Comparison of ENCODE assay signal across 8 cellular contexts in genomic region chr7:25894902-25895791, GRCh38.
DNase-seq lines count a peak whose midpoint lies in the region; ATAC-seq and TF ChIP-seq lines count a peak whose summit lies in the region.

No MANE protein-coding gene starts in this region.

- peak overlapping the region; percentile 72 for H3K4me3 ChIP-seq in GM23338

- DNase-seq in G401 (ENCODE audit: low spot score) (peak; percentile 60), GM23338 (ENCODE audit: low spot score) (peak; percentile 78), LoVo (ENCODE audit: low spot score) (peak; percentile 67), activated B cell treated with CpG ODN at 0.5 μM for 24 hours (peak; percentile 77), caudate nucleus (lab: John Stamatoyannopoulos, UW) (peak in 46 of 61 donors; percentile 2 to 81 (median 24)), kidney glomerular epithelial cell (lab: John Stamatoyannopoulos, UW) (peak; percentile 23), NCI-H82 (lab: John Stamatoyannopoulos, UW) (no peak)
- DNase-seq in stimulated activated CD4-positive, alpha-beta T cell treated with anti-CD3 and anti-CD28 coated beads, Interleukin-2, amount 100 ng/mL, for 48 hours, result peak; percentile 55 to 63

- peak overlapping the region; percentile 84 for H3K4me2 ChIP-seq in GM23338

- H3K36me3 ChIP-seq in GM23338 (ENCODE audit: insufficient read depth), result no peaks in the 10 kb centered on the region

- no peaks in the 10 kb centered on the region for H3K9me2 ChIP-seq in GM23338 (ENCODE audit: insufficient read depth)

- H3K27ac ChIP-seq in GM23338 (ENCODE audit: low read depth), result no peak overlapping the region
- no peak overlapping the region for H3K27ac ChIP-seq in caudate nucleus (ENCODE audit: low read depth, low read length)

- ATAC-seq in GM23338 (peak; percentile 76), activated B cell treated with CpG ODN at 0.5 μM for 24 hours (ENCODE audit: low read depth) (peak; percentile 88)

- H3K4me3 Mint-ChIP-seq in GM23338, result peak overlapping the region; percentile 82
- peak overlapping the region; percentile 75 for H3K4me3 Mint-ChIP-seq in activated B cell treated with CpG ODN at 0.5 μM for 24 hours

- H2AFZ ChIP-seq in GM23338, result peak overlapping the region; percentile 90

- H4K20me1 ChIP-seq in GM23338 (replicated peaks; ENCODE audit: insufficient read depth), result no peaks in the 10 kb centered on the region

- H3K36me3 Mint-ChIP-seq in GM23338 (ENCODE audit: low read depth) (no peaks in the 10 kb centered on the region), activated B cell treated with CpG ODN at 0.5 μM for 24 hours (ENCODE audit: low read depth) (no peaks in the 10 kb centered on the region)

- H3K27ac Mint-ChIP-seq in GM23338 (no peak overlapping the region), activated B cell treated with CpG ODN at 0.5 μM for 24 hours (peak overlapping the region; percentile 62)

- H3K9me3 Mint-ChIP-seq in GM23338 (no peaks in the 10 kb centered on the region), activated B cell treated with CpG ODN at 0.5 μM for 24 hours (no peaks in the 10 kb centered on the region)

- TF ChIP-seq CTCF in GM23338 (conservative IDR thresholded peaks at IDR 0.05; ENCODE audit: low read depth in 2 of 2) (peak; percentile 55 to 76), activated B cell treated with CpG ODN at 0.5 μM for 24 hours (IDR thresholded peaks at IDR 0.05) (peak; percentile 36)

- 0 out of 2 replicates have a peak, but pooled peaks cover 4% of the 10 kb centered on the region for H3F3A ChIP-seq in GM23338 (replicated peaks; ENCODE audit: low read depth)

- POLR2A ChIA-PET in activated B cell treated with CpG ODN at 0.5 μM for 24 hours (lab: Charles Lee), result interaction anchor here (0.5 to 5.2 kb wide), 7 partner anchors 70 to 1052 kb away, joined by 3 to 58 read pairs (median 8); partner anchors contain the start of genes CBX3, HNRNPA2B1 and NFE2L3

- peaks cover 21% of the 10 kb centered on the region for H3K27me3 Mint-ChIP-seq in GM23338 (ENCODE audit: insufficient read depth, low read depth, poor library complexity)
- peaks cover 38% of the 10 kb centered on the region for H3K27me3 Mint-ChIP-seq in activated B cell treated with CpG ODN at 0.5 μM for 24 hours

- no peaks in the 10 kb centered on the region for H3K79me2 ChIP-seq in GM23338 (replicated peaks; ENCODE audit: insufficient read depth)

- H3K4me1 Mint-ChIP-seq in GM23338 (peaks cover 30% of the 10 kb centered on the region), activated B cell treated with CpG ODN at 0.5 μM for 24 hours (peaks cover 32% of the 10 kb centered on the region)

- peaks cover 7% of the 10 kb centered on the region for H3K4me1 ChIP-seq in GM23338 (ENCODE audit: insufficient read depth)

- H3K27me3 ChIP-seq in GM23338 (ENCODE audit: insufficient read depth), result no peaks in the 10 kb centered on the region

- in situ Hi-C loops in G401 (cut with HindIII; ENCODE audit: low sequenced_read_pairs), result loop anchor here (10.0 kb wide), 2 partner anchors 160 to 290 kb away; no protein-coding TSS in a partner anchor

- intact Hi-C loops in activated B cell treated with CpG ODN at 0.5 μM for 24 hours (cut with micrococcal nuclease), result loop anchor here (1.0 to 5.0 kb wide), 8 partner anchors 56 to 1266 kb away; partner anchors contain the start of genes CBX3, HNRNPA2B1, SKAP2 and SNX10

- CTCF ChIA-PET in activated B cell treated with CpG ODN at 0.5 μM for 24 hours (lab: Charles Lee), result interaction anchor here (0.6 to 7.6 kb wide), 19 partner anchors 11 to 1266 kb away, joined by 3 to 146 read pairs (median 7); partner anchors contain the start of gene HNRNPA2B1

TF ChIP-seq in GM23338, 12 proteins besides CTCF, POLR2A, EP300 and RAD21 (continues in another document):
- TF ChIP-seq STAT1 (IDR thresholded peaks at IDR 0.05; ENCODE audit: unreplicated experiment), result no peak
- no peak for TF ChIP-seq REST (IDR thresholded peaks at IDR 0.05; ENCODE audit: unreplicated experiment)
- TF ChIP-seq ZNF462 (CRISPR knock-in tag; IDR thresholded peaks at IDR 0.05), result no peak
- TF ChIP-seq EZH2phosphoT487 (IDR thresholded peaks at IDR 0.05; ENCODE audit: unreplicated experiment), result no peak
- TF ChIP-seq EZH2 (IDR thresholded peaks at IDR 0.05; ENCODE audit: low read depth, unreplicated experiment), result no peak
- peak; percentile 26; the same call in 1 of the 2 replicates for TF ChIP-seq POLR2AphosphoS5 (IDR thresholded peaks at IDR 0.05; ENCODE audit: low read depth)
